22 cellular contexts compared by ENCODE assay signal in genomic region chr22:40392618-40393017, GRCh38. TPM values are rescaled to one million over a fixed set of nuclear protein-coding genes. Genes with fewer than 3 reads are reported as not detected.
DNase-seq lines count a peak whose midpoint lies in the region; ATAC-seq and TF ChIP-seq lines count a peak whose summit lies in the region.
"Had no signal": no experiment of that assay in that cellular context is flagged by ENCODE, and none has a peak within 500 bp of the region (broad histone marks: within the 10 kb centered on the region; RNA-seq: fewer than 3 reads in every experiment).

No MANE protein-coding gene starts in this region.

- H4K20me1 ChIP-seq in GM23248 (ENCODE audit: insufficient read depth) (no peaks in the 10 kb centered on the region), neural progenitor cell (ENCODE audit: low read depth) (peaks cover 30% of the 10 kb centered on the region)

- H3K36me3 ChIP-seq in GM23248 (ENCODE audit: low read depth) (peaks cover 7% of the 10 kb centered on the region; the same call in 1 of the 2 replicates), neutrophil (no peaks in the 10 kb centered on the region), neural progenitor cell (no peaks in the 10 kb centered on the region)
- H3K36me3 ChIP-seq: BE2C had no signal

- WGBS in GM23248 (ENCODE audit: low coverage in 1 of 2, low lambda C conversion rate in 2 of 2, missing lambda C conversion rate in 2 of 2), 2 experiments = 70 to 81% methylated on average over 2 of the region's 2 CpGs

- H3K27ac ChIP-seq in GM23248 (no peak overlapping the region), neutrophil (peak overlapping the region; percentile 47), neural progenitor cell (no peak overlapping the region)
- H3K27ac ChIP-seq: PC-9, SJCRH30 had no signal

- H3K9me3 ChIP-seq in GM23248 (ENCODE audit: low read depth) = no peaks in the 10 kb centered on the region
- H3K9me3 ChIP-seq in T-helper 17 cell (ENCODE audit: control insufficient read depth, low read length, poor library complexity, severe bottlenecking) = no peaks in the 10 kb centered on the region
- H3K9me3 ChIP-seq in neutrophil = no peaks in the 10 kb centered on the region
- H3K9me3 ChIP-seq in neural progenitor cell (ENCODE audit: low read depth) = no peaks in the 10 kb centered on the region
- H3K9me3 ChIP-seq: BE2C, SJCRH30 had no signal

- H3K4me3 Mint-ChIP-seq in T-helper 17 cell (no peak overlapping the region), neural progenitor cell (no peak overlapping the region)
- H3K4me3 Mint-ChIP-seq: CD14-positive monocyte had no signal

- no peaks in the 10 kb centered on the region for H3K27me3 Mint-ChIP-seq in T-helper 17 cell
- H3K27me3 Mint-ChIP-seq in neural progenitor cell (ENCODE audit: insufficient read depth, low read depth) = peaks cover 3% of the 10 kb centered on the region

- TF ChIP-seq CTCF in fibroblast of the aortic adventitia (IDR thresholded peaks at IDR 0.05; ENCODE audit: insufficient read depth, low read length) (no peak), neutrophil (IDR thresholded peaks at IDR 0.05) (no peak), neural progenitor cell (IDR thresholded peaks at IDR 0.05) (no peak)

- no peaks in the 10 kb centered on the region for H3K9me3 Mint-ChIP-seq in neural progenitor cell
- H3K9me3 Mint-ChIP-seq: CD14-positive monocyte had no signal

- H2AFZ ChIP-seq in GM23248 (no peak overlapping the region), neural progenitor cell (replicated peaks) (no peak overlapping the region)
- H2AFZ ChIP-seq: PC-9 had no signal

- H3K4me1 Mint-ChIP-seq in T-helper 17 cell (peaks cover 44% of the 10 kb centered on the region), neural progenitor cell (peaks cover 25% of the 10 kb centered on the region)

- no peaks in the 10 kb centered on the region for H3K9me2 ChIP-seq in GM23248 (ENCODE audit: insufficient read depth)

- peak overlapping the region; percentile 32 for H3K27ac Mint-ChIP-seq in T-helper 17 cell
- H3K27ac Mint-ChIP-seq in neural progenitor cell = no peak overlapping the region
- H3K27ac Mint-ChIP-seq: CD14-positive monocyte had no signal

- H3K79me2 ChIP-seq in GM23248 (ENCODE audit: insufficient read depth) (peaks cover 45% of the 10 kb centered on the region; the same call in 1 of the 2 replicates), neural progenitor cell (ENCODE audit: low read depth) (peaks cover 10% of the 10 kb centered on the region)

- H3F3A ChIP-seq in GM23248 (ENCODE audit: insufficient read depth) (0 out of 2 replicates have a peak, but pooled peaks cover 8% of the 10 kb centered on the region), neural progenitor cell (ENCODE audit: low read depth) (peaks cover 4% of the 10 kb centered on the region)

- H3K4me1 ChIP-seq in GM23248 (ENCODE audit: insufficient read depth) (no peaks in the 10 kb centered on the region), neutrophil (ENCODE audit: control insufficient read depth in 1 of 2, insufficient read depth in 1 of 2, low read depth in 1 of 2, low read length in 1 of 2) (peaks cover 61 to 65% of the 10 kb centered on the region in 2 experiments), neural progenitor cell (peaks cover 8% of the 10 kb centered on the region)
- H3K4me1 ChIP-seq: BE2C, SJCRH30 had no signal

- DNase-seq in GM23248 (peak; percentile 42), T-helper 17 cell (no peak), fibroblast of the aortic adventitia (ENCODE audit: low read depth) (peak; percentile 24), neural progenitor cell (ENCODE audit: low spot score) (no peak), NCI-H1694 (lab: John Stamatoyannopoulos, UW) (no peak)
- no peak for DNase-seq in central memory CD4-positive, alpha-beta T cell
- DNase-seq: BE2C, DMS53, H7, KG1, MM.1S, NCI-H1417, NCI-H1694 treated with DMSO at 0.1 percent for 48 hours, NCI-H2081, NCI-H2227 treated with DMSO at 0.1 percent for 48 hours, NCI-H526 treated with DMSO at 0.1 percent for 48 hours, PC-9, SJCRH30 had no signal

- no peak overlapping the region for H3K4me3 ChIP-seq in GM23248
- H3K4me3 ChIP-seq in fibroblast of the aortic adventitia (ENCODE audit: low read depth, low read length) = no peak overlapping the region
- no peak overlapping the region for H3K4me3 ChIP-seq in neutrophil (ENCODE audit: low read depth in 1 of 2, low read length in 1 of 2)
- H3K4me3 ChIP-seq in neural progenitor cell = no peak overlapping the region
- H3K4me3 ChIP-seq: PC-9, SJCRH30 had no signal

- peaks cover 9% of the 10 kb centered on the region for H3K36me3 Mint-ChIP-seq in T-helper 17 cell (ENCODE audit: low read depth)
- peaks cover 12% of the 10 kb centered on the region for H3K36me3 Mint-ChIP-seq in neural progenitor cell

- H3K4me2 ChIP-seq in GM23248 (ENCODE audit: unreplicated experiment) = no peak overlapping the region
- no peak overlapping the region for H3K4me2 ChIP-seq in neural progenitor cell
- H3K4me2 ChIP-seq: PC-9 had no signal

- no peak overlapping the region for H3K9ac ChIP-seq in GM23248
- no peak overlapping the region for H3K9ac ChIP-seq in neural progenitor cell

- in situ Hi-C loops in GM23248 (cut with MboI) = no loop called here

- ATAC-seq in T-helper 17 cell = no peak
- ATAC-seq: Right ventricle myocardium inferior, SK-N-SH treated with all-trans-retinoic acid at 6 μM for 48 hours had no signal

- H3K27me3 ChIP-seq in GM23248 (replicated peaks; ENCODE audit: insufficient read depth) (no peaks in the 10 kb centered on the region), neutrophil (no peaks in the 10 kb centered on the region), neural progenitor cell (no peaks in the 10 kb centered on the region)
- H3K27me3 ChIP-seq: BE2C, SJCRH30 had no signal

RNA-seq across cellular contexts. Expression of gene SGSM3, which starts 22.2 kb away (rescaled TPM):
- total RNA-seq in GM23248 (2014; rRNA removed; shearing (Covaris generic)) = 40.8 and 45.2 TPM in 2 replicates
- 47.6 and 48.2 TPM in 2 replicates for polyA plus RNA-seq in GM23248 (2016; fragmentation: Nextera tagmentation; extraction: Ambion mirVana)
- total RNA-seq in T-helper 17 cell (10 to 100 TPM; 56.7 to 79.4 TPM), fibroblast of the aortic adventitia (ENCODE audit: low replicate concordance) (20.2 and 47.0 TPM in 2 replicates), neural progenitor cell (ENCODE audit: low replicate concordance) (55.2 and 127 TPM in 2 replicates)

RNA-seq across cellular contexts. Expression of gene ADSL, which starts 46.3 kb away (rescaled TPM):
- total RNA-seq in GM23248 (2014; rRNA removed; shearing (Covaris generic)) = 108 and 123 TPM in 2 replicates
- polyA plus RNA-seq in GM23248 (2016; fragmentation: Nextera tagmentation; extraction: Ambion mirVana) = 70.8 and 72.5 TPM in 2 replicates
- total RNA-seq in T-helper 17 cell (10 to 100 TPM; 59.2 to 67.5 TPM), fibroblast of the aortic adventitia (ENCODE audit: low replicate concordance) (84.8 and 107 TPM in 2 replicates), neural progenitor cell (ENCODE audit: low replicate concordance) (135 and 181 TPM in 2 replicates)

Comparison
In these comparisons a context has a peak if more than half of its experiments do, and no peak if none do; other contexts are left out.
1. DNase-seq: peak in GM23248 (single experiment) and fibroblast of the aortic adventitia (single experiment); none in T-helper 17 cell (0 of 3), neural progenitor cell (single experiment), NCI-H1694 (single experiment) and central memory CD4-positive, alpha-beta T cell (single experiment).